Comparison of ENCODE assay signal across 11 cellular contexts in genomic region chr3:46844851-46845250, GRCh38. TPM values are rescaled to one million over a fixed set of nuclear protein-coding genes. Genes with fewer than 3 reads are reported as not detected.
DNase-seq lines count a peak whose midpoint lies in the region; ATAC-seq and TF ChIP-seq lines count a peak whose summit lies in the region.
"Had no signal": no experiment of that assay in that cellular context is flagged by ENCODE, and none has a peak within 500 bp of the region (broad histone marks: within the 10 kb centered on the region; RNA-seq: fewer than 3 reads in every experiment).

No MANE protein-coding gene starts in this region.

- H3K9me3 ChIP-seq in smooth muscle cell (replicated peaks; ENCODE audit: low read depth): peaks cover 9% of the 10 kb centered on the region
- no peaks in the 10 kb centered on the region for H3K9me3 ChIP-seq in effector memory CD4-positive, alpha-beta T cell (ENCODE audit: control insufficient read depth, low read length)

- H3K36me3 ChIP-seq in smooth muscle cell (ENCODE audit: low read depth): no peaks in the 10 kb centered on the region
- no peaks in the 10 kb centered on the region for H3K36me3 ChIP-seq in effector memory CD4-positive, alpha-beta T cell (ENCODE audit: control insufficient read depth, insufficient read depth, low read length)

- peaks cover 14% of the 10 kb centered on the region for H3K9me3 Mint-ChIP-seq in activated CD4-positive, alpha-beta memory T cell treated with anti-CD3 and anti-CD28 coated beads, Interleukin-2, amount 10 ng/mL, durations not matched to agents 7 days and 5 days
- peaks cover 9 to 21% (median 17%) of the 10 kb centered on the region in 6 donors for H3K9me3 Mint-ChIP-seq in immature natural killer cell

- peak overlapping the region; percentile 76 for H2AFZ ChIP-seq in smooth muscle cell (ENCODE audit: low read depth)

- H3K4me2 ChIP-seq in smooth muscle cell: peak overlapping the region; percentile 83

- peaks cover 24% of the 10 kb centered on the region for H3K27me3 Mint-ChIP-seq in activated CD4-positive, alpha-beta memory T cell treated with anti-CD3 and anti-CD28 coated beads, Interleukin-2, amount 10 ng/mL, durations not matched to agents 7 days and 5 days
- peaks cover 2 to 5% (median 2%) of the 10 kb centered on the region in 3 donors for H3K27me3 Mint-ChIP-seq in immature natural killer cell (ENCODE audit: low read depth in 3 of 3)

- DNase-seq in HFF-Myc (ENCODE audit: extremely low read depth, low read depth) (no peak), immature natural killer cell (no peak), smooth muscle cell (lab: John Stamatoyannopoulos, UW; ENCODE audit: unreplicated experiment) (no peak), NCI-H1105 treated with DMSO at 0.1 percent for 48 hours (lab: John Stamatoyannopoulos, UW) (no peak), midbrain (lab: John Stamatoyannopoulos, UW) (no peak)
- no peak for DNase-seq in activated CD4-positive, alpha-beta memory T cell treated with anti-CD3 and anti-CD28 coated beads, Interleukin-2, amount 10 ng/mL, durations not matched to agents 7 days and 5 days
- DNase-seq in effector memory CD4-positive, alpha-beta T cell: no peak
- DNase-seq: cortex of kidney, NCI-H1694, T-helper 9 cell had no signal

- peak overlapping the region; percentile 60 for H3K4me3 Mint-ChIP-seq in activated CD4-positive, alpha-beta memory T cell treated with anti-CD3 and anti-CD28 coated beads, Interleukin-2, amount 10 ng/mL, durations not matched to agents 7 days and 5 days
- H3K4me3 Mint-ChIP-seq in immature natural killer cell: peak overlapping the region; percentile 73 to 85 (median 82)

- H3K4me1 ChIP-seq in smooth muscle cell (ENCODE audit: low read depth): peaks cover 14% of the 10 kb centered on the region
- H3K4me1 ChIP-seq in effector memory CD4-positive, alpha-beta T cell (ENCODE audit: control insufficient read depth, insufficient read depth, low read length, poor library complexity, severe bottlenecking): peaks cover 9% of the 10 kb centered on the region

- WGBS in smooth muscle cell (ENCODE audit: low lambda C conversion rate): 21% methylated on average over 6 of the region's 11 CpGs

- peak overlapping the region; percentile 87 for H3K27ac ChIP-seq in smooth muscle cell (ENCODE audit: low read depth)
- no peak overlapping the region for H3K27ac ChIP-seq in effector memory CD4-positive, alpha-beta T cell (ENCODE audit: insufficient read depth, low read length, poor library complexity, severe bottlenecking)

- no peak overlapping the region for H3K27ac Mint-ChIP-seq in activated CD4-positive, alpha-beta memory T cell treated with anti-CD3 and anti-CD28 coated beads, Interleukin-2, amount 10 ng/mL, durations not matched to agents 7 days and 5 days
- peak overlapping the region in 4 of 6 donors; percentile 3 to 68 (median 47) for H3K27ac Mint-ChIP-seq in immature natural killer cell

- H3K36me3 Mint-ChIP-seq in activated CD4-positive, alpha-beta memory T cell treated with anti-CD3 and anti-CD28 coated beads, Interleukin-2, amount 10 ng/mL, durations not matched to agents 7 days and 5 days (ENCODE audit: low read depth): peaks cover 5% of the 10 kb centered on the region
- peaks cover 4 to 8% (median 4%) of the 10 kb centered on the region in 3 donors for H3K36me3 Mint-ChIP-seq in immature natural killer cell

- H3K27me3 ChIP-seq in smooth muscle cell (ENCODE audit: low read depth): no peaks in the 10 kb centered on the region
- no peaks in the 10 kb centered on the region for H3K27me3 ChIP-seq in effector memory CD4-positive, alpha-beta T cell (replicated peaks; ENCODE audit: control insufficient read depth, insufficient read depth, low read length, poor library complexity, severe bottlenecking)

- CTCF ChIA-PET in activated CD4-positive, alpha-beta memory T cell treated with anti-CD3 and anti-CD28 coated beads, Interleukin-2, amount 10 ng/mL, durations not matched to agents 7 days and 5 days (lab: Charles Lee): interaction anchor here (1.0 to 1.6 kb wide), 6 partner anchors 10 to 135 kb away, joined by 3 to 6 read pairs (median 4); no protein-coding TSS in a partner anchor

- H4K20me1 ChIP-seq in smooth muscle cell (ENCODE audit: low read depth): no peaks in the 10 kb centered on the region

- no peak for TF ChIP-seq CTCF in HFF-Myc (IDR thresholded peaks at IDR 0.05; ENCODE audit: low read depth, low read length, missing control alignments)
- TF ChIP-seq CTCF in smooth muscle cell (IDR thresholded peaks at IDR 0.05; ENCODE audit: borderline replicate concordance, insufficient read depth, poor library complexity, severe bottlenecking): no peak

- 0 out of 2 replicates have a peak overlapping the region, but pooled peaks have one; percentile 31 for H3K4me3 ChIP-seq in HFF-Myc (replicated peaks; ENCODE audit: low read depth, low read length)
- H3K4me3 ChIP-seq in smooth muscle cell: peak overlapping the region; percentile 44
- no peak overlapping the region for H3K4me3 ChIP-seq in effector memory CD4-positive, alpha-beta T cell (ENCODE audit: insufficient read depth, low read depth, low read length, poor library complexity, severe bottlenecking)

- POLR2A ChIA-PET in activated CD4-positive, alpha-beta memory T cell treated with anti-CD3 and anti-CD28 coated beads, Interleukin-2, amount 10 ng/mL, durations not matched to agents 7 days and 5 days (lab: Charles Lee): interaction anchor here (1.0 kb wide), 1 partner anchor 382 kb away, joined by 3 read pairs; no protein-coding TSS in a partner anchor

- no peaks in the 10 kb centered on the region for H3K79me2 ChIP-seq in smooth muscle cell (ENCODE audit: low read depth)

- ATAC-seq in HG03442 (IDR thresholded peaks at IDR 0.05; ENCODE audit: unreplicated experiment): no peak

- peak overlapping the region; percentile 74 for H3K9ac ChIP-seq in smooth muscle cell (ENCODE audit: low read depth)

- H3F3A ChIP-seq in smooth muscle cell (ENCODE audit: low read depth): peaks cover 14% of the 10 kb centered on the region

- peaks cover 11% of the 10 kb centered on the region for H3K4me1 Mint-ChIP-seq in activated CD4-positive, alpha-beta memory T cell treated with anti-CD3 and anti-CD28 coated beads, Interleukin-2, amount 10 ng/mL, durations not matched to agents 7 days and 5 days
- peaks cover 4 to 6% of the 10 kb centered on the region in 2 donors for H3K4me1 Mint-ChIP-seq in immature natural killer cell

RNA-seq across cellular contexts. Expression of gene MYL3, which starts 18.4 kb away (rescaled TPM):
- not detected for total RNA-seq in activated CD4-positive, alpha-beta memory T cell treated with anti-CD3 and anti-CD28 coated beads, Interleukin-2, amount 10 ng/mL, durations not matched to agents 7 days and 5 days
- not detected for polyA plus RNA-seq in immature natural killer cell
- 8.4 and 13.8 TPM in 2 replicates for total RNA-seq in smooth muscle cell
- 14.4 and 25.6 TPM in 2 replicates for polyA plus RNA-seq in smooth muscle cell

RNA-seq across cellular contexts. Expression of gene PTH1R, which starts 32.7 kb away (rescaled TPM):
- total RNA-seq in activated CD4-positive, alpha-beta memory T cell treated with anti-CD3 and anti-CD28 coated beads, Interleukin-2, amount 10 ng/mL, durations not matched to agents 7 days and 5 days: not detected
- not detected for polyA plus RNA-seq in immature natural killer cell
- 15.4 and 17.7 TPM in 2 replicates for total RNA-seq in smooth muscle cell
- 39.2 and 50.6 TPM in 2 replicates for polyA plus RNA-seq in smooth muscle cell

Comparison
In these comparisons a context has a peak if more than half of its experiments do, and no peak if none do; other contexts are left out.
1. RNA of gene PTH1R, which starts 32.7 kb away (total RNA-seq): 15.4 to 17.7 TPM in smooth muscle cell; not detected in activated CD4-positive, alpha-beta memory T cell treated with anti-CD3 and anti-CD28 coated beads, Interleukin-2, amount 10 ng/mL, durations not matched to agents 7 days and 5 days; every median in the first group is over 10 times any median in the second.